Comparison of ENCODE assay signal across 1 cellular context in genomic region chr20:37902504-37903313, GRCh38.
TF ChIP-seq lines count a peak whose summit lies in the region.

VSTM2L (plus strand) TSS chr20:37903127; CDS start chr20:37903351, 224 bp downstream.

TF ChIP-seq in K562, 482 proteins besides CTCF, POLR2A, EP300 and RAD21 (continued from another document):
- TF ChIP-seq CHD7 (IDR thresholded peaks at IDR 0.05; ENCODE audit: low read depth, low read length) (no peak), RAD51 (IDR thresholded peaks at IDR 0.05; ENCODE audit: borderline replicate concordance, low read depth) (no peak)
